In the genomic region with DNA sequence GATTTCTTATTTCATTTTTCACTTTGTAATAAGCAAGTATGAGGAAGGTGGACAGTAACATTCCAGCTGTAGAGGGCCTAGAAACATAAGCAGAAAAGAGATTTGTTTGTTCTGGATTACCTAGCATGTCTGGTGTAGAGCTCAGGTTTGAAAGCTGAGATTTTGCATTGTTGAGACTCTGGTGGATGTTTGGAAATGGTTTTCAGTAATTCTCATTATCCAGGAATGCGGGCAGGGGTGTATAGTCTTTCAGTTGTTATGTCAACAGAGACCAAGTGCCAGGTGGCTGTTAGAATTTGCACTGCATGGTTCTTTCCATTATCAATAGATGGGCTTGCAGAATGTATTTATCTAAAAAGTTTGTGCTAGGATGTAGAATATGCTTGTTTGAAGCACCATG, we compare ENCODE assay signal across 15 cellular contexts.
"Had no signal": no experiment of that assay in that cellular context is flagged by ENCODE, and none has a peak within 500 bp of the region (broad histone marks: within the 10 kb centered on the region; RNA-seq: fewer than 3 reads in every experiment).

No MANE protein-coding gene starts in this region.

- H3K27ac Mint-ChIP-seq: activated CD4-positive, alpha-beta T cell treated with anti-CD3 and anti-CD28 coated beads for 36 hours; activated CD8-positive, alpha-beta T cell treated with anti-CD3 and anti-CD28 coated beads, Interleukin-2, amount 10 ng/mL, durations not matched to agents 7 days and 5 days; activated naive CD4-positive, alpha-beta T cell treated with anti-CD3 and anti-CD28 coated beads for 36 hours had no signal

- H3K27me3 Mint-ChIP-seq: activated CD4-positive, alpha-beta T cell treated with anti-CD3 and anti-CD28 coated beads for 36 hours had no signal

- H3K4me3 Mint-ChIP-seq: activated CD4-positive, alpha-beta T cell treated with anti-CD3 and anti-CD28 coated beads for 36 hours; activated CD8-positive, alpha-beta T cell treated with anti-CD3 and anti-CD28 coated beads, Interleukin-2, amount 10 ng/mL, durations not matched to agents 7 days and 5 days; activated naive CD4-positive, alpha-beta T cell treated with anti-CD3 and anti-CD28 coated beads for 36 hours had no signal

- H3K27me3 ChIP-seq: body of pancreas, esophagus muscularis mucosa, stomach had no signal

- H3K9me3 ChIP-seq: body of pancreas, esophagus muscularis mucosa, stomach, thoracic aorta had no signal

- H3K4me3 ChIP-seq: body of pancreas, esophagus muscularis mucosa, skin epidermis, stomach, thoracic aorta had no signal

- DNase-seq: activated CD4-positive, alpha-beta T cell treated with anti-CD3 and anti-CD28 coated beads for 36 hours; activated CD8-positive, alpha-beta memory T cell treated with anti-CD3 and anti-CD28 coated beads, Interleukin-2, amount 50 U/mL, for 48 hours; activated CD8-positive, alpha-beta T cell treated with anti-CD3 and anti-CD28 coated beads, Interleukin-2, amount 10 ng/mL, durations not matched to agents 7 days and 5 days; activated naive CD4-positive, alpha-beta T cell treated with anti-CD3 and anti-CD28 coated beads for 36 hours; body of pancreas; cerebellar nuclear complex; left ventricle myocardium superior; mesendoderm; stimulated activated CD4-positive, alpha-beta T cell treated with anti-CD3 and anti-CD28 coated beads, Interleukin-4, amount 100 ng/mL, for 4 hours; stomach; T-helper 1 cell; WERI-Rb-1 had no signal

- H3K36me3 ChIP-seq: esophagus muscularis mucosa, thoracic aorta, WERI-Rb-1 had no signal

- H3K27ac ChIP-seq: body of pancreas, esophagus muscularis mucosa, skin epidermis, stomach, thoracic aorta, WERI-Rb-1 had no signal

- ATAC-seq: activated CD4-positive, alpha-beta T cell treated with anti-CD3 and anti-CD28 coated beads for 36 hours; activated CD8-positive, alpha-beta T cell treated with anti-CD3 and anti-CD28 coated beads, Interleukin-2, amount 10 ng/mL, durations not matched to agents 7 days and 5 days; body of pancreas; left ventricle myocardium superior had no signal
